In genomic region chr12:25110260-25110659, GRCh38 we compare ENCODE assay signal across 24 cellular contexts.
DNase-seq lines count a peak whose midpoint lies in the region; ATAC-seq and TF ChIP-seq lines count a peak whose summit lies in the region.
"Had no signal": no experiment of that assay in that cellular context is flagged by ENCODE, and none has a peak within 500 bp of the region (broad histone marks: within the 10 kb centered on the region; RNA-seq: fewer than 3 reads in every experiment).

No MANE protein-coding gene starts in this region.

- no peaks in the 10 kb centered on the region for H3K27me3 Mint-ChIP-seq in activated B cell treated with CpG ODN at 0.5 μM for 24 hours
- H3K27me3 Mint-ChIP-seq in naive thymus-derived CD4-positive, alpha-beta T cell = no peaks in the 10 kb centered on the region
- H3K27me3 Mint-ChIP-seq: CD8-positive, alpha-beta memory T cell had no signal

- ATAC-seq in activated B cell treated with CpG ODN at 0.5 μM for 24 hours (ENCODE audit: low read depth) = no peak
- ATAC-seq in naive thymus-derived CD4-positive, alpha-beta T cell = no peak
- ATAC-seq in GM21526 (IDR thresholded peaks at IDR 0.05; ENCODE audit: low FRiP score, unreplicated experiment) = no peak
- ATAC-seq: GM23338, Panc1 had no signal

- intact Hi-C loops in activated B cell treated with CpG ODN at 0.5 μM for 24 hours (cut with micrococcal nuclease) = no loop called here
- intact Hi-C loops in naive thymus-derived CD4-positive, alpha-beta T cell (cut with micrococcal nuclease) = no loop called here
- intact Hi-C loops in PC-9 (cut with micrococcal nuclease; ENCODE audit: unreplicated experiment) = no loop called here

- peaks cover 20% of the 10 kb centered on the region for H3K4me1 Mint-ChIP-seq in activated B cell treated with CpG ODN at 0.5 μM for 24 hours
- peaks cover 0 to 6% (median 0%) of the 10 kb centered on the region in 7 donors for H3K4me1 Mint-ChIP-seq in naive thymus-derived CD4-positive, alpha-beta T cell
- H3K4me1 Mint-ChIP-seq: GM23338, H9 had no signal

- TF ChIP-seq CTCF in activated B cell treated with CpG ODN at 0.5 μM for 24 hours (IDR thresholded peaks at IDR 0.05) = no peak
- no peak for TF ChIP-seq CTCF in PC-9 (conservative IDR thresholded peaks at IDR 0.05)
- TF ChIP-seq CTCF in smooth muscle cell (IDR thresholded peaks at IDR 0.05; ENCODE audit: borderline replicate concordance, insufficient read depth, poor library complexity, severe bottlenecking) = no peak

- H3K36me3 ChIP-seq in naive thymus-derived CD4-positive, alpha-beta T cell (ENCODE audit: control insufficient read depth in 2 of 3, insufficient read depth in 3 of 3, low read length in 3 of 3) = peaks cover 0 to 18% (median 3%) of the 10 kb centered on the region in 3 experiments
- H3K36me3 ChIP-seq in PC-9 (ENCODE audit: low read depth) (no peaks in the 10 kb centered on the region), smooth muscle cell (ENCODE audit: low read depth) (no peaks in the 10 kb centered on the region)

- no peaks in the 10 kb centered on the region for H3K9me3 ChIP-seq in naive thymus-derived CD4-positive, alpha-beta T cell (ENCODE audit: control insufficient read depth in 2 of 3, low read length in 3 of 3)
- H3K9me3 ChIP-seq in PC-9 (ENCODE audit: insufficient read depth, low read depth) (no peaks in the 10 kb centered on the region), smooth muscle cell (replicated peaks; ENCODE audit: low read depth) (no peaks in the 10 kb centered on the region)

- H3K4me3 ChIP-seq in naive thymus-derived CD4-positive, alpha-beta T cell (ENCODE audit: low read length) = no peak overlapping the region
- H3K4me3 ChIP-seq in PC-9 (no peak overlapping the region), smooth muscle cell (no peak overlapping the region)
- H3K4me3 ChIP-seq: GM23338, SK-N-MC had no signal

- peak; percentile 70 to 71 for DNase-seq in NCI-H526 (lab: John Stamatoyannopoulos, UW)
- no peak for DNase-seq in activated B cell treated with CpG ODN at 0.5 μM for 24 hours
- DNase-seq in naive thymus-derived CD4-positive, alpha-beta T cell = no peak
- no peak for DNase-seq in PC-9
- DNase-seq in NCI-H524 treated with DMSO at 0.1 percent for 48 hours (lab: John Stamatoyannopoulos, UW) = no peak
- no peak for DNase-seq in smooth muscle cell (lab: John Stamatoyannopoulos, UW; ENCODE audit: unreplicated experiment)
- DNase-seq: C1 segment of cervical spinal cord; Calu3; CD8-positive, alpha-beta memory T cell; DMS79 treated with DMSO at 0.1 percent for 48 hours; H9; KBM-7; NCI-H1417; NCI-H1694; NCI-H2029 treated with DMSO at 0.1 percent for 48 hours; NCI-H82; NK-92 treated with Interleukin-12 subunit alpha and Interleukin-12 subunit beta, amount 100 ng/mL, for 24 hours; SHP77; T-helper 2 cell had no signal

- POLR2A ChIA-PET in activated B cell treated with CpG ODN at 0.5 μM for 24 hours (lab: Charles Lee) (no interaction called here), PC-9 (lab: Charles Lee; ENCODE audit: unreplicated experiment) (no interaction called here)
- POLR2A ChIA-PET in naive thymus-derived CD4-positive, alpha-beta T cell (lab: Charles Lee) = interaction anchor here (1.2 kb wide), 1 partner anchor 59 kb away, joined by 3 read pairs; no protein-coding TSS in a partner anchor

- 0 out of 2 replicates have a peak, but pooled peaks cover 5% of the 10 kb centered on the region for H3K9me2 ChIP-seq in PC-9 (ENCODE audit: insufficient read depth)

- H3K9ac ChIP-seq in smooth muscle cell (ENCODE audit: low read depth) = no peak overlapping the region

- H3K79me2 ChIP-seq in PC-9 (ENCODE audit: low read depth) = no peaks in the 10 kb centered on the region
- H3K79me2 ChIP-seq in smooth muscle cell (ENCODE audit: low read depth) = no peaks in the 10 kb centered on the region

- no peaks in the 10 kb centered on the region for H3K4me1 ChIP-seq in naive thymus-derived CD4-positive, alpha-beta T cell (ENCODE audit: control insufficient read depth in 2 of 2, insufficient read depth in 2 of 2, low read length in 2 of 2)
- H3K4me1 ChIP-seq in PC-9 (replicated peaks; ENCODE audit: insufficient read depth) (no peaks in the 10 kb centered on the region), smooth muscle cell (ENCODE audit: low read depth) (no peaks in the 10 kb centered on the region)

- H3K4me2 ChIP-seq in PC-9 (no peak overlapping the region), smooth muscle cell (no peak overlapping the region)
- H3K4me2 ChIP-seq: GM23338 had no signal

- CTCF ChIA-PET in activated B cell treated with CpG ODN at 0.5 μM for 24 hours (lab: Charles Lee) = no interaction called here
- CTCF ChIA-PET in naive thymus-derived CD4-positive, alpha-beta T cell (lab: Charles Lee) = no interaction called here
- CTCF ChIA-PET in PC-9 (lab: Charles Lee) = no interaction called here

- no peak overlapping the region for H3K4me3 Mint-ChIP-seq in activated B cell treated with CpG ODN at 0.5 μM for 24 hours
- H3K4me3 Mint-ChIP-seq in naive thymus-derived CD4-positive, alpha-beta T cell = no peak overlapping the region
- H3K4me3 Mint-ChIP-seq: CD8-positive, alpha-beta memory T cell; GM23338; H9 had no signal

- peaks cover 46% of the 10 kb centered on the region for H3K36me3 Mint-ChIP-seq in activated B cell treated with CpG ODN at 0.5 μM for 24 hours (ENCODE audit: low read depth)
- peaks cover 10 to 32% (median 26%) of the 10 kb centered on the region in 5 donors for H3K36me3 Mint-ChIP-seq in naive thymus-derived CD4-positive, alpha-beta T cell

- peaks cover 2% of the 10 kb centered on the region for H3K9me3 Mint-ChIP-seq in activated B cell treated with CpG ODN at 0.5 μM for 24 hours
- H3K9me3 Mint-ChIP-seq in naive thymus-derived CD4-positive, alpha-beta T cell = peaks cover 0 to 7% (median 3%) of the 10 kb centered on the region in 11 donors
- H3K9me3 Mint-ChIP-seq: GM23338 had no signal

- no peaks in the 10 kb centered on the region for H3K27me3 ChIP-seq in naive thymus-derived CD4-positive, alpha-beta T cell (ENCODE audit: control insufficient read depth in 2 of 2, insufficient read depth in 2 of 2, low read length in 2 of 2)
- H3K27me3 ChIP-seq in PC-9 (ENCODE audit: insufficient read depth, low read depth) (no peaks in the 10 kb centered on the region), smooth muscle cell (ENCODE audit: low read depth) (no peaks in the 10 kb centered on the region)

- H4K20me1 ChIP-seq in PC-9 (ENCODE audit: insufficient read depth) (no peaks in the 10 kb centered on the region), smooth muscle cell (ENCODE audit: low read depth) (no peaks in the 10 kb centered on the region)

- 97% methylated on average over 6 of the region's 6 CpGs for WGBS in smooth muscle cell (ENCODE audit: low lambda C conversion rate)

- H3K27ac Mint-ChIP-seq in activated B cell treated with CpG ODN at 0.5 μM for 24 hours = peak overlapping the region; percentile 80
- peak overlapping the region in 5 of 9 donors; percentile 2 to 64 (median 38) for H3K27ac Mint-ChIP-seq in naive thymus-derived CD4-positive, alpha-beta T cell
- H3K27ac Mint-ChIP-seq: GM23338, H9 had no signal

- no peak overlapping the region for H3K27ac ChIP-seq in naive thymus-derived CD4-positive, alpha-beta T cell (ENCODE audit: low read depth, low read length)
- no peak overlapping the region for H3K27ac ChIP-seq in PC-9
- H3K27ac ChIP-seq in smooth muscle cell (ENCODE audit: low read depth) = no peak overlapping the region
- H3K27ac ChIP-seq: RWPE1, SK-N-MC had no signal

- H2AFZ ChIP-seq in PC-9 (no peak overlapping the region), smooth muscle cell (ENCODE audit: low read depth) (no peak overlapping the region)
- H2AFZ ChIP-seq: GM23338 had no signal

- no TSS peak for BruUV-seq in PC-9 (replicated peaks; lab: Mats Ljungman, UMichigan)

- H3F3A ChIP-seq in PC-9 (ENCODE audit: insufficient read depth, low read depth) = no peaks in the 10 kb centered on the region
- H3F3A ChIP-seq in smooth muscle cell (ENCODE audit: low read depth) = no peaks in the 10 kb centered on the region

Comparison
In these comparisons a context has a peak if more than half of its experiments do, and no peak if none do; other contexts are left out.
1. DNase-seq: peak in NCI-H526 (2 of 2); none in activated B cell treated with CpG ODN at 0.5 μM for 24 hours (single experiment), naive thymus-derived CD4-positive, alpha-beta T cell (0 of 9), PC-9 (0 of 2), NCI-H524 treated with DMSO at 0.1 percent for 48 hours (single experiment) and smooth muscle cell (single experiment).